In the genomic region with DNA sequence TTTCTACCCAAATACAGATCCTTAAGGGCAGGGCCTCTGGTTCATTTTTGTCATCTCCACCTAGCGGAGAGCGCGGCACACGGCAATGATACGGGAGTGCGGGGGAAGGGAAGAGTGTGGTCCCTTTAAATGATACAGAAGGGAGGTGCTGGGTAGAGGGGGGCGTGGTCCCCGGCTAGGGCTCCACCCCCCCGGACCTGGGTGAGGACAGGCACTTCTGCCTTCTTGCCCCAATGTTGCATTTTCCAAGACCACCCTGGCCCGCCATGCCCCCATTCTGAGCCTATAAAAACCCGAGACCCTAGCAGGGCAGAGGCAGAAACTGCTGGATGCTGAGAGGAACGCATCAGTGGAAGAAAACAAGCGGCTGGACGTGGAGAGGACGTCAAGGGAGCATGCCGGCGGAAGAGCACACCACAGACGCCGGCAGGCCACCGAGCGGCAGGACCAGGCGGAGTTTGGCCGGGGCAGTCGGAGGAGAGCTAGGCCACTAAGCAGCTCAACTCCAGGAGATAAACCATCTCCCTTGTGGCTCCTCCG, we compare ENCODE assay signal across 10 cellular contexts. TPM values are rescaled to one million over a fixed set of nuclear protein-coding genes. Genes with fewer than 3 reads are reported as not detected.
DNase-seq lines count a peak whose midpoint lies in the region; ATAC-seq, FAIRE-seq and TF ChIP-seq lines count a peak whose summit lies in the region.
"Had no signal": no experiment of that assay in that cellular context is flagged by ENCODE, and none has a peak within 500 bp of the region (broad histone marks: within the 10 kb centered on the region; RNA-seq: fewer than 3 reads in every experiment).

No MANE protein-coding gene starts in this region.

- peaks cover 0 to 4% (median 0%) of the 10 kb centered on the region in 3 donors for H3K4me1 Mint-ChIP-seq in CD8-positive, alpha-beta memory T cell
- H3K4me1 Mint-ChIP-seq in natural killer cell treated with Interleukin-12 subunit alpha and Interleukin-12 subunit beta and Interleukin-15 and Interleukin-18, amount 100 ng/mL, for 72 hours (ENCODE audit: low read depth in 2 of 2), result peaks cover 0 to 3% of the 10 kb centered on the region in 2 donors

- WGBS in small intestine, 3 donors, result 73 to 82% (median 74%) methylated on average over 25 of the region's 25 CpGs

- POLR2A ChIA-PET in CD8-positive, alpha-beta memory T cell (lab: Charles Lee), result no interaction called here

- in situ Hi-C loops in ACHN (cut with HindIII; ENCODE audit: low pct_ligation_motif_present, low pct_unique_long_range_greater_than_20kb, low sequenced_read_pairs), result no loop called here

- no peaks in the 10 kb centered on the region for H3K36me3 Mint-ChIP-seq in CD8-positive, alpha-beta memory T cell
- H3K36me3 Mint-ChIP-seq in natural killer cell treated with Interleukin-12 subunit alpha and Interleukin-12 subunit beta and Interleukin-15 and Interleukin-18, amount 100 ng/mL, for 72 hours, result no peaks in the 10 kb centered on the region

- TF ChIP-seq CTCF in cardiac fibroblast (IDR thresholded peaks at IDR 0.05; ENCODE audit: low read depth, low read length), result peak; percentile 46

- no peak overlapping the region for H3K4me3 ChIP-seq in CD8-positive, alpha-beta memory T cell (ENCODE audit: low read length)
- H3K4me3 ChIP-seq in cardiac fibroblast (replicated peaks in 1 of 2; ENCODE audit: low read depth in 2 of 2, low read length in 2 of 2) (peak overlapping the region in 1 of 2 donors; percentile 44), small intestine (ENCODE audit: low read depth in 1 of 2, low read length in 2 of 2) (no peak overlapping the region)
- H3K4me3 ChIP-seq: GM12878 had no signal

- no peaks in the 10 kb centered on the region for H3K9me3 Mint-ChIP-seq in CD8-positive, alpha-beta memory T cell
- H3K9me3 Mint-ChIP-seq in natural killer cell treated with Interleukin-12 subunit alpha and Interleukin-12 subunit beta and Interleukin-15 and Interleukin-18, amount 100 ng/mL, for 72 hours, result no peaks in the 10 kb centered on the region

- H3K27ac ChIP-seq in CD8-positive, alpha-beta memory T cell (ENCODE audit: low read depth, low read length), result no peak overlapping the region
- no peak overlapping the region for H3K27ac ChIP-seq in small intestine (ENCODE audit: low read depth in 1 of 2, low read length in 1 of 2)

- FAIRE-seq in small intestine (lab: Jason Lieb, UNC), result no peak
- FAIRE-seq: GM12878 had no signal

- H3K4me3 Mint-ChIP-seq in CD8-positive, alpha-beta memory T cell, result peak overlapping the region in 6 of 7 donors; percentile 40 to 74 (median 64)
- H3K4me3 Mint-ChIP-seq in natural killer cell treated with Interleukin-12 subunit alpha and Interleukin-12 subunit beta and Interleukin-15 and Interleukin-18, amount 100 ng/mL, for 72 hours, result peak overlapping the region; percentile 48

- no peaks in the 10 kb centered on the region for H3K36me3 ChIP-seq in CD8-positive, alpha-beta memory T cell (ENCODE audit: insufficient read depth, low read length)
- H3K36me3 ChIP-seq in small intestine (ENCODE audit: control insufficient read depth in 2 of 2, insufficient read depth in 2 of 2, low read length in 2 of 2), result no peaks in the 10 kb centered on the region

- peak in 4 of 5 donors; percentile 27 to 63 (median 44) for DNase-seq in CD8-positive, alpha-beta memory T cell
- peak; percentile 52 for DNase-seq in RPMI8226
- DNase-seq in cardiac fibroblast (ENCODE audit: low read depth in 2 of 2), result peak; percentile 18 to 51
- DNase-seq in natural killer cell treated with Interleukin-12 subunit alpha and Interleukin-12 subunit beta and Interleukin-15 and Interleukin-18, amount 100 ng/mL, for 72 hours (ENCODE audit: low spot score), result no peak
- no peak for DNase-seq in ACHN
- no peak for DNase-seq in HT-29 (ENCODE audit: low spot score)
- DNase-seq in small intestine, result no peak

- peaks cover 12 to 28% of the 10 kb centered on the region in 2 donors for H3K27me3 Mint-ChIP-seq in CD8-positive, alpha-beta memory T cell
- H3K27me3 Mint-ChIP-seq in natural killer cell treated with Interleukin-12 subunit alpha and Interleukin-12 subunit beta and Interleukin-15 and Interleukin-18, amount 100 ng/mL, for 72 hours, result peaks cover 0 to 16% of the 10 kb centered on the region in 2 donors

- peak overlapping the region in 1 of 8 donors; percentile 17 for H3K27ac Mint-ChIP-seq in CD8-positive, alpha-beta memory T cell
- no peak overlapping the region for H3K27ac Mint-ChIP-seq in natural killer cell treated with Interleukin-12 subunit alpha and Interleukin-12 subunit beta and Interleukin-15 and Interleukin-18, amount 100 ng/mL, for 72 hours

- CTCF ChIA-PET in CD8-positive, alpha-beta memory T cell (lab: Charles Lee), result interaction anchor here (1.3 kb wide), 1 partner anchor 10 kb away, joined by 6 read pairs; no protein-coding TSS in a partner anchor

- H3K4me1 ChIP-seq in CD8-positive, alpha-beta memory T cell (ENCODE audit: insufficient read depth, low read length), result peaks cover 9% of the 10 kb centered on the region
- no peaks in the 10 kb centered on the region for H3K4me1 ChIP-seq in small intestine (ENCODE audit: control insufficient read depth in 2 of 2, insufficient read depth in 1 of 2, low read depth in 1 of 2, low read length in 1 of 2)

- peak; percentile 83 to 89 for ATAC-seq in natural killer cell treated with Interleukin-12 subunit alpha and Interleukin-12 subunit beta and Interleukin-15 and Interleukin-18, amount 100 ng/mL, for 72 hours
- ATAC-seq in HG03460 (IDR thresholded peaks at IDR 0.05; ENCODE audit: unreplicated experiment), result no peak
- ATAC-seq: GM12878 had no signal

- H3K9me3 ChIP-seq in CD8-positive, alpha-beta memory T cell (ENCODE audit: low read length), result no peaks in the 10 kb centered on the region
- H3K9me3 ChIP-seq in small intestine (ENCODE audit: control insufficient read depth, low read depth), result no peaks in the 10 kb centered on the region

- no peaks in the 10 kb centered on the region for H3K27me3 ChIP-seq in CD8-positive, alpha-beta memory T cell (ENCODE audit: insufficient read depth, low read length, poor library complexity, severe bottlenecking)
- H3K27me3 ChIP-seq in small intestine (ENCODE audit: control insufficient read depth in 2 of 2, insufficient read depth in 2 of 2, low read length in 2 of 2), result peaks cover 0 to 2% of the 10 kb centered on the region in 2 donors

RNA-seq across cellular contexts. Expression of a gene that starts 30.0 kb away (rescaled TPM):
- total RNA-seq in CD8-positive, alpha-beta memory T cell, result under 1 TPM; 0.80 to 0.90 TPM
- polyA plus RNA-seq in CD8-positive, alpha-beta memory T cell, result 0.17 TPM
- total RNA-seq in natural killer cell treated with Interleukin-12 subunit alpha and Interleukin-12 subunit beta and Interleukin-15 and Interleukin-18, amount 100 ng/mL, for 72 hours, result under 1 TPM; 0.45 to 0.88 TPM
- 0.08 and 0.10 TPM in 2 replicates for total RNA-seq in HT-29 (2014; rRNA removed; shearing (Covaris generic))
- 1 to 10 TPM in 1 of 3 donors, under 1 TPM in 2; 0.22 to 2.1 (median 0.54) TPM for polyA plus RNA-seq in small intestine

RNA-seq across cellular contexts. Expression of a gene that starts 54.7 kb away (rescaled TPM):
- total RNA-seq in CD8-positive, alpha-beta memory T cell, result not detected
- not detected for polyA plus RNA-seq in CD8-positive, alpha-beta memory T cell
- not detected for total RNA-seq in natural killer cell treated with Interleukin-12 subunit alpha and Interleukin-12 subunit beta and Interleukin-15 and Interleukin-18, amount 100 ng/mL, for 72 hours
- total RNA-seq in HT-29 (2014; rRNA removed; shearing (Covaris generic)), result not detected in 2 replicates
- not detected for polyA plus RNA-seq in small intestine
- total RNA-seq: GM12878 had no signal
- polyA plus RNA-seq: adipose tissue, GM12878 had no signal

Comparison
In these comparisons a context has a peak if more than half of its experiments do, and no peak if none do; other contexts are left out.
1. DNase-seq: peak in CD8-positive, alpha-beta memory T cell (4 of 5), RPMI8226 (single experiment) and cardiac fibroblast (2 of 2); none in natural killer cell treated with Interleukin-12 subunit alpha and Interleukin-12 subunit beta and Interleukin-15 and Interleukin-18, amount 100 ng/mL, for 72 hours (single experiment), ACHN (single experiment), HT-29 (single experiment) and small intestine (single experiment).